ENCODE assay signal across 1 cellular context in genomic region chr20:63230800-63231268, GRCh38.
TF ChIP-seq lines count a peak whose summit lies in the region.

No MANE protein-coding gene starts in this region.

TF ChIP-seq in HepG2, 621 proteins besides CTCF, POLR2A, EP300 and RAD21 (continued from another document and continues in another):
- TF ChIP-seq TERF1 (CRISPR knock-in tag; IDR thresholded peaks at IDR 0.05) (no peak), HOMEZ (CRISPR knock-in tag; IDR thresholded peaks at IDR 0.05; ENCODE audit: low read depth) (no peak), ZNF839 (CRISPR knock-in tag; IDR thresholded peaks at IDR 0.05; ENCODE audit: borderline replicate concordance) (no peak; the same call in 1 of the 2 replicates), PREB (CRISPR knock-in tag; IDR thresholded peaks at IDR 0.05) (no peak), NR3C1 (CRISPR knock-in tag; IDR thresholded peaks at IDR 0.05) (no peak), LRRFIP1 (CRISPR knock-in tag; conservative IDR thresholded peaks at IDR 0.05) (no peak), ELF3 (CRISPR knock-in tag; IDR thresholded peaks at IDR 0.05) (no peak), SOX5 (CRISPR knock-in tag; IDR thresholded peaks at IDR 0.05; ENCODE audit: borderline replicate concordance) (no peak), HCFC1 (IDR thresholded peaks at IDR 0.05; ENCODE audit: low read depth, low read length) (no peak), ZNF580 (CRISPR knock-in tag; IDR thresholded peaks at IDR 0.05; ENCODE audit: borderline replicate concordance, low read depth) (no peak), IRX3 (CRISPR knock-in tag; IDR thresholded peaks at IDR 0.05; ENCODE audit: borderline replicate concordance, low read depth) (no peak), ZNF10 (CRISPR knock-in tag; IDR thresholded peaks at IDR 0.05; ENCODE audit: borderline replicate concordance, low read depth) (no peak), SRSF9 (IDR thresholded peaks at IDR 0.05; ENCODE audit: borderline replicate concordance, insufficient read depth, low read depth, low read length, poor library complexity, severe bottlenecking) (no peak), ZNF674 (CRISPR knock-in tag; IDR thresholded peaks at IDR 0.05; ENCODE audit: low read depth) (no peak), ARNT2 (CRISPR knock-in tag; IDR thresholded peaks at IDR 0.05; ENCODE audit: low read depth) (no peak), SRSF1 (optimal IDR thresholded peaks at IDR 0.05; ENCODE audit: low read depth, low read length) (no peak), CHCHD3 (CRISPR knock-in tag; IDR thresholded peaks at IDR 0.05) (no peak), KMT2B (CRISPR knock-in tag; IDR thresholded peaks at IDR 0.05) (no peak), ZNF329 (CRISPR knock-in tag; IDR thresholded peaks at IDR 0.05; ENCODE audit: low read depth) (no peak), ZNF331 (CRISPR knock-in tag; IDR thresholded peaks at IDR 0.05) (no peak), KDM5A (IDR thresholded peaks at IDR 0.05; ENCODE audit: borderline replicate concordance, low read length) (no peak), ZNF850 (CRISPR knock-in tag; conservative IDR thresholded peaks at IDR 0.05) (no peak), ZMYM2 (CRISPR knock-in tag; IDR thresholded peaks at IDR 0.05) (no peak), ZNF335 (CRISPR knock-in tag; IDR thresholded peaks at IDR 0.05) (no peak), NR2F1 (CRISPR knock-in tag; IDR thresholded peaks at IDR 0.05) (no peak), KMT2A (CRISPR knock-in tag; IDR thresholded peaks at IDR 0.05) (0 out of 2 replicates have a peak, but pooled peaks have one; percentile 38), ZNF180 (CRISPR knock-in tag; IDR thresholded peaks at IDR 0.05; ENCODE audit: borderline replicate concordance, low read depth) (no peak), MATR3 (CRISPR knock-in tag; IDR thresholded peaks at IDR 0.05) (no peak), ZBTB38 (CRISPR knock-in tag; IDR thresholded peaks at IDR 0.05) (no peak; the same call in 1 of the 2 replicates), ZNF781 (CRISPR knock-in tag; IDR thresholded peaks at IDR 0.05; ENCODE audit: borderline replicate concordance, not compliant biosample characterization) (peak; percentile 56), ZNF766 (CRISPR knock-in tag; IDR thresholded peaks at IDR 0.05; ENCODE audit: borderline replicate concordance) (no peak), PHF5A (CRISPR knock-in tag; IDR thresholded peaks at IDR 0.05; ENCODE audit: low read depth, unreplicated experiment) (no peak), JUN (CRISPR knock-in tag; IDR thresholded peaks at IDR 0.05) (no peak), HBP1 (CRISPR knock-in tag; IDR thresholded peaks at IDR 0.05; ENCODE audit: low read depth) (no peak), REPIN1 (CRISPR knock-in tag; IDR thresholded peaks at IDR 0.05; ENCODE audit: borderline replicate concordance, low read depth) (no peak), ZGPAT (CRISPR knock-in tag; IDR thresholded peaks at IDR 0.05) (no peak)
- TF ChIP-seq, protein P1, sequence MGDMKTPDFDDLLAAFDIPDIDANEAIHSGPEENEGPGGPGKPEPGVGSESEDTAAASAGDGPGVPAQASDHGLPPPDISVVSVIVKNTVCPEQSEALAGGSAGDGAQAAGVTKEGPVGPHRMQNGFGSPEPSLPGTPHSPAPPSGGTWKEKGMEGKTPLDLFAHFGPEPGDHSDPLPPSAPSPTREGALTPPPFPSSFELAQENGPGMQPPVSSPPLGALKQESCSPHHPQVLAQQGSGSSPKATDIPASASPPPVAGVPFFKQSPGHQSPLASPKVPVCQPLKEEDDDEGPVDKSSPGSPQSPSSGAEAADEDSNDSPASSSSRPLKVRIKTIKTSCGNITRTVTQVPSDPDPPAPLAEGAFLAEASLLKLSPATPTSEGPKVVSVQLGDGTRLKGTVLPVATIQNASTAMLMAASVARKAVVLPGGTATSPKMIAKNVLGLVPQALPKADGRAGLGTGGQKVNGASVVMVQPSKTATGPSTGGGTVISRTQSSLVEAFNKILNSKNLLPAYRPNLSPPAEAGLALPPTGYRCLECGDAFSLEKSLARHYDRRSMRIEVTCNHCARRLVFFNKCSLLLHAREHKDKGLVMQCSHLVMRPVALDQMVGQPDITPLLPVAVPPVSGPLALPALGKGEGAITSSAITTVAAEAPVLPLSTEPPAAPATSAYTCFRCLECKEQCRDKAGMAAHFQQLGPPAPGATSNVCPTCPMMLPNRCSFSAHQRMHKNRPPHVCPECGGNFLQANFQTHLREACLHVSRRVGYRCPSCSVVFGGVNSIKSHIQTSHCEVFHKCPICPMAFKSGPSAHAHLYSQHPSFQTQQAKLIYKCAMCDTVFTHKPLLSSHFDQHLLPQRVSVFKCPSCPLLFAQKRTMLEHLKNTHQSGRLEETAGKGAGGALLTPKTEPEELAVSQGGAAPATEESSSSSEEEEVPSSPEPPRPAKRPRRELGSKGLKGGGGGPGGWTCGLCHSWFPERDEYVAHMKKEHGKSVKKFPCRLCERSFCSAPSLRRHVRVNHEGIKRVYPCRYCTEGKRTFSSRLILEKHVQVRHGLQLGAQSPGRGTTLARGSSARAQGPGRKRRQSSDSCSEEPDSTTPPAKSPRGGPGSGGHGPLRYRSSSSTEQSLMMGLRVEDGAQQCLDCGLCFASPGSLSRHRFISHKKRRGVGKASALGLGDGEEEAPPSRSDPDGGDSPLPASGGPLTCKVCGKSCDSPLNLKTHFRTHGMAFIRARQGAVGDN (CRISPR knock-in tag; IDR thresholded peaks at IDR 0.05), result peak; percentile 78
- TF ChIP-seq, protein P2, sequence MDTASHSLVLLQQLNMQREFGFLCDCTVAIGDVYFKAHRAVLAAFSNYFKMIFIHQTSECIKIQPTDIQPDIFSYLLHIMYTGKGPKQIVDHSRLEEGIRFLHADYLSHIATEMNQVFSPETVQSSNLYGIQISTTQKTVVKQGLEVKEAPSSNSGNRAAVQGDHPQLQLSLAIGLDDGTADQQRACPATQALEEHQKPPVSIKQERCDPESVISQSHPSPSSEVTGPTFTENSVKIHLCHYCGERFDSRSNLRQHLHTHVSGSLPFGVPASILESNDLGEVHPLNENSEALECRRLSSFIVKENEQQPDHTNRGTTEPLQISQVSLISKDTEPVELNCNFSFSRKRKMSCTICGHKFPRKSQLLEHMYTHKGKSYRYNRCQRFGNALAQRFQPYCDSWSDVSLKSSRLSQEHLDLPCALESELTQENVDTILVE (CRISPR knock-in tag; IDR thresholded peaks at IDR 0.05), result peak; percentile 42; the same call in 1 of the 2 replicates
- TF ChIP-seq, protein P3, sequence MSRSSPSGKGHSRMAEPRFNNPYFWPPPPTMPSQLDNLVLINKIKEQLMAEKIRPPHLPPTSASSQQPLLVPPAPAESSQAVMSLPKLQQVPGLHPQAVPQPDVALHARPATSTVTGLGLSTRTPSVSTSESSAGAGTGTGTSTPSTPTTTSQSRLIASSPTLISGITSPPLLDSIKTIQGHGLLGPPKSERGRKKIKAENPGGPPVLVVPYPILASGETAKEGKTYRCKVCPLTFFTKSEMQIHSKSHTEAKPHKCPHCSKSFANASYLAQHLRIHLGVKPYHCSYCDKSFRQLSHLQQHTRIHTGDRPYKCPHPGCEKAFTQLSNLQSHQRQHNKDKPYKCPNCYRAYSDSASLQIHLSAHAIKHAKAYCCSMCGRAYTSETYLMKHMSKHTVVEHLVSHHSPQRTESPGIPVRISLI (CRISPR knock-in tag; IDR thresholded peaks at IDR 0.05; ENCODE audit: borderline replicate concordance), result no peak
- TF ChIP-seq, protein P4, sequence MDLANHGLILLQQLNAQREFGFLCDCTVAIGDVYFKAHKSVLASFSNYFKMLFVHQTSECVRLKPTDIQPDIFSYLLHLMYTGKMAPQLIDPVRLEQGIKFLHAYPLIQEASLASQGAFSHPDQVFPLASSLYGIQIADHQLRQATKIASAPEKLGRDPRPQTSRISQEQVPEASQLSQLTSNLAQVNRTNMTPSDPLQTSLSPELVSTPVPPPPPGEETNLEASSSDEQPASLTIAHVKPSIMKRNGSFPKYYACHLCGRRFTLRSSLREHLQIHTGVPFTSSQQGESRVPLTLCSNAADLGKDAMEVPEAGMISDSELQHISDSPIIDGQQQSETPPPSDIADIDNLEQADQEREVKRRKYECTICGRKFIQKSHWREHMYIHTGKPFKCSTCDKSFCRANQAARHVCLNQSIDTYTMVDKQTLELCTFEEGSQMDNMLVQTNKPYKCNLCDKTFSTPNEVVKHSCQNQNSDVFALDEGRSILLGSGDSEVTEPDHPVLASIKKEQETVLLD (CRISPR knock-in tag; IDR thresholded peaks at IDR 0.05; ENCODE audit: low read depth), result no peak
